Comparison of ENCODE assay signal across 1 cellular context in genomic region chr2:74831693-74832530, GRCh38.
TF ChIP-seq lines count a peak whose summit lies in the region.

No MANE protein-coding gene starts in this region.

TF ChIP-seq in HepG2, 621 proteins besides CTCF, POLR2A, EP300 and RAD21:
- TF ChIP-seq ZNF382 (CRISPR knock-in tag; IDR thresholded peaks at IDR 0.05; ENCODE audit: borderline replicate concordance) (no peak), ZNF512B (CRISPR knock-in tag; IDR thresholded peaks at IDR 0.05; ENCODE audit: borderline replicate concordance) (no peak), DPF2 (CRISPR knock-in tag; IDR thresholded peaks at IDR 0.05; ENCODE audit: borderline replicate concordance, low read depth) (no peak), ETV5 (CRISPR knock-in tag; IDR thresholded peaks at IDR 0.05; ENCODE audit: borderline replicate concordance) (peak; percentile 12; the same call in 1 of the 2 replicates), HMG20A (CRISPR knock-in tag; IDR thresholded peaks at IDR 0.05; ENCODE audit: borderline replicate concordance) (peak; percentile 31; the same call in 1 of the 2 replicates), MXI1 (IDR thresholded peaks at IDR 0.05; ENCODE audit: borderline replicate concordance, low read depth, low read length) (peak; percentile 33; the same call in 1 of the 3 replicates), HOMEZ (CRISPR knock-in tag; IDR thresholded peaks at IDR 0.05; ENCODE audit: low read depth) (peak; percentile 71; the same call in 1 of the 2 replicates), MTF2 (CRISPR knock-in tag; IDR thresholded peaks at IDR 0.05; ENCODE audit: borderline replicate concordance) (no peak), ATM (IDR thresholded peaks at IDR 0.05; ENCODE audit: borderline replicate concordance) (peak; percentile 85; the same call in 1 of the 2 replicates), SAP130 (CRISPR knock-in tag; IDR thresholded peaks at IDR 0.05; ENCODE audit: low read depth) (peak; percentile 73), CREB1 (IDR thresholded peaks at IDR 0.05) (peak; percentile 79), CREB1 (CRISPR knock-in tag; IDR thresholded peaks at IDR 0.05) (no peak), ARID5B (CRISPR knock-in tag; IDR thresholded peaks at IDR 0.05) (peak; percentile 18), ZNF354B (CRISPR knock-in tag; IDR thresholded peaks at IDR 0.05) (no peak), BCL3 (CRISPR knock-in tag; IDR thresholded peaks at IDR 0.05) (0 out of 2 replicates have a peak, but pooled peaks have one; percentile 68), ZNF781 (CRISPR knock-in tag; IDR thresholded peaks at IDR 0.05; ENCODE audit: borderline replicate concordance, not compliant biosample characterization) (no peak), ZNF335 (CRISPR knock-in tag; IDR thresholded peaks at IDR 0.05) (0 out of 2 replicates have a peak, but pooled peaks have one; percentile 32), FOSL2 (CRISPR knock-in tag; IDR thresholded peaks at IDR 0.05) (peak; percentile 93), THAP11 (CRISPR knock-in tag; IDR thresholded peaks at IDR 0.05) (no peak), ZNF207 (IDR thresholded peaks at IDR 0.05; ENCODE audit: borderline replicate concordance) (no peak), SETDB1 (CRISPR knock-in tag; IDR thresholded peaks at IDR 0.05; ENCODE audit: borderline replicate concordance) (no peak), NR0B2 (CRISPR knock-in tag; IDR thresholded peaks at IDR 0.05) (no peak), U2AF2 (IDR thresholded peaks at IDR 0.05; ENCODE audit: low read depth, low read length) (no peak), ZNF788 (CRISPR knock-in tag; IDR thresholded peaks at IDR 0.05; ENCODE audit: borderline replicate concordance) (no peak), RFX5 (IDR thresholded peaks at IDR 0.05; ENCODE audit: low read depth, low read length) (no peak), JUN (CRISPR knock-in tag; IDR thresholded peaks at IDR 0.05) (peak; percentile 50; the same call in 1 of the 2 replicates), ZUFSP (CRISPR knock-in tag; IDR thresholded peaks at IDR 0.05; ENCODE audit: borderline replicate concordance) (no peak), RORA (CRISPR knock-in tag; IDR thresholded peaks at IDR 0.05) (no peak), ZNF691 (CRISPR knock-in tag; IDR thresholded peaks at IDR 0.05; ENCODE audit: borderline replicate concordance, low read depth) (0 out of 2 replicates have a peak, but pooled peaks have one; percentile 39), RXRB (CRISPR knock-in tag; IDR thresholded peaks at IDR 0.05; ENCODE audit: borderline replicate concordance) (peak; percentile 16; the same call in 1 of the 2 replicates), MAFF (IDR thresholded peaks at IDR 0.05; ENCODE audit: low read depth, low read length) (peak; percentile 65), ZNF263 (CRISPR knock-in tag; IDR thresholded peaks at IDR 0.05) (peak; percentile 54; the same call in 1 of the 2 replicates), TFE3 (CRISPR knock-in tag; IDR thresholded peaks at IDR 0.05) (peak; percentile 86), MAFK (conservative IDR thresholded peaks at IDR 0.05 in 1 of 2, IDR thresholded peaks at IDR 0.05 in 1 of 2; ENCODE audit: low read length in 2 of 2) (peak; percentile 74 to 77; a peak in 3 of 4 replicates), GATAD1 (CRISPR knock-in tag; IDR thresholded peaks at IDR 0.05) (0 out of 2 replicates have a peak, but pooled peaks have one; percentile 18), JUND (CRISPR knock-in tag; IDR thresholded peaks at IDR 0.05) (peak; percentile 68; the same call in 1 of the 2 replicates)
TF ChIP-seq in HepG2: peak in this region for 20.
